Comparison of ENCODE assay signal across 8 cellular contexts in genomic region chr11:117180661-117181585, GRCh38. TPM values are rescaled to one million over a fixed set of nuclear protein-coding genes. Genes with fewer than 3 reads are reported as not detected.
DNase-seq lines count a peak whose midpoint lies in the region; ATAC-seq and TF ChIP-seq lines count a peak whose summit lies in the region.

No MANE protein-coding gene starts in this region.

- CTCF ChIA-PET in CD4-positive, alpha-beta memory T cell (lab: Charles Lee; ENCODE audit: partially characterized antibody) = interaction anchor here (0.6 to 5.1 kb wide), 12 partner anchors 8 to 82 kb away, joined by 3 to 48 read pairs (median 5); partner anchors contain the start of genes PAFAH1B2, PCSK7 and SIK3

- no peak overlapping the region for H2BK120ac ChIP-seq in H9 (ENCODE audit: low read depth, low read length, poor library complexity, severe bottlenecking)

- peaks cover 10 to 17% of the 10 kb centered on the region in 2 donors for H3K36me3 Mint-ChIP-seq in CD4-positive, alpha-beta memory T cell
- H3K36me3 Mint-ChIP-seq in H9 (ENCODE audit: insufficient read depth in 1 of 3, low read depth in 3 of 3) = peaks cover 0 to 22% (median 13%) of the 10 kb centered on the region in 3 experiments; a peak in 4 of 7 replicates
- H3K36me3 Mint-ChIP-seq in activated naive CD4-positive, alpha-beta T cell treated with anti-CD3 and anti-CD28 coated beads, Interleukin-2, amount 50 U/mL, for 24 hours = no peaks in the 10 kb centered on the region

- H3K23ac ChIP-seq in H9 (ENCODE audit: insufficient read length, low read depth, low read length) = no peak overlapping the region

- H3K18ac ChIP-seq in H9 (ENCODE audit: insufficient read length, low read depth, low read length) = peak overlapping the region; percentile 37

- H3K23me2 ChIP-seq in H9 (ENCODE audit: insufficient read length, low read depth, low read length, poor library complexity, severe bottlenecking) = peaks cover 14% of the 10 kb centered on the region

- no peaks in the 10 kb centered on the region for H3K9me3 ChIP-seq in CD4-positive, alpha-beta memory T cell (ENCODE audit: control insufficient read depth in 1 of 2, low read length in 2 of 2)
- no peaks in the 10 kb centered on the region for H3K9me3 ChIP-seq in H9 (ENCODE audit: control insufficient read depth, low read depth, low read length)
- no peaks in the 10 kb centered on the region for H3K9me3 ChIP-seq in RWPE2 (ENCODE audit: severe bottlenecking)
- H3K9me3 ChIP-seq in heart right ventricle = no peaks in the 10 kb centered on the region
- H3K9me3 ChIP-seq in aorta (ENCODE audit: control insufficient read depth, low read length) = no peaks in the 10 kb centered on the region

- no peak overlapping the region for H3K9ac ChIP-seq in H9 (ENCODE audit: extremely low read depth, insufficient read length, low read length)

- H2BK5ac ChIP-seq in H9 (ENCODE audit: insufficient read length, low read length) = no peak overlapping the region

- H4K91ac ChIP-seq in H9 (ENCODE audit: insufficient read length, low read depth, low read length) = no peak overlapping the region

- H3K4me1 ChIP-seq in CD4-positive, alpha-beta memory T cell (ENCODE audit: insufficient read depth, low read length) = peaks cover 30% of the 10 kb centered on the region
- H3K4me1 ChIP-seq in H9 (ENCODE audit: insufficient read depth, low read length) = peaks cover 6% of the 10 kb centered on the region; the same call in 1 of the 2 replicates
- peaks cover 5% of the 10 kb centered on the region for H3K4me1 ChIP-seq in RWPE2 (ENCODE audit: insufficient read depth, poor library complexity, severe bottlenecking)
- peaks cover 14 to 38% (median 31%) of the 10 kb centered on the region in 9 donors for H3K4me1 ChIP-seq in heart right ventricle
- peaks cover 0 to 3% of the 10 kb centered on the region in 2 donors for H3K4me1 ChIP-seq in aorta (ENCODE audit: control insufficient read depth in 1 of 2, insufficient read depth in 2 of 2, low read length in 2 of 2)

- H4K5ac ChIP-seq in H9 (ENCODE audit: insufficient read length, low read depth, low read length) = no peak overlapping the region

- no peaks in the 10 kb centered on the region for H3K27me3 Mint-ChIP-seq in CD4-positive, alpha-beta memory T cell
- H3K27me3 Mint-ChIP-seq in H9 (ENCODE audit: low read depth) = peaks cover 4% of the 10 kb centered on the region; the same call in 1 of the 2 replicates
- H3K27me3 Mint-ChIP-seq in activated naive CD4-positive, alpha-beta T cell treated with anti-CD3 and anti-CD28 coated beads, Interleukin-2, amount 50 U/mL, for 24 hours = no peaks in the 10 kb centered on the region

- no peaks in the 10 kb centered on the region for H3K9me3 Mint-ChIP-seq in CD4-positive, alpha-beta memory T cell
- no peaks in the 10 kb centered on the region for H3K9me3 Mint-ChIP-seq in H9
- H3K9me3 Mint-ChIP-seq in activated naive CD4-positive, alpha-beta T cell treated with anti-CD3 and anti-CD28 coated beads, Interleukin-2, amount 50 U/mL, for 24 hours = no peaks in the 10 kb centered on the region

- peaks cover 21 to 41% (median 35%) of the 10 kb centered on the region in 4 donors for H3K4me1 Mint-ChIP-seq in CD4-positive, alpha-beta memory T cell
- H3K4me1 Mint-ChIP-seq in H9 = peaks cover 21 to 28% of the 10 kb centered on the region in 2 experiments
- peaks cover 29% of the 10 kb centered on the region for H3K4me1 Mint-ChIP-seq in activated naive CD4-positive, alpha-beta T cell treated with anti-CD3 and anti-CD28 coated beads, Interleukin-2, amount 50 U/mL, for 24 hours

- no peaks in the 10 kb centered on the region for H3K79me2 ChIP-seq in H9 (ENCODE audit: insufficient read depth, low read length)

- TF ChIP-seq CTCF in H9 (conservative IDR thresholded peaks at IDR 0.05) = peak; percentile 95
- TF ChIP-seq CTCF in RWPE2 (IDR thresholded peaks at IDR 0.05; ENCODE audit: poor library complexity, severe bottlenecking) = peak; percentile 18
- TF ChIP-seq CTCF in heart right ventricle (IDR thresholded peaks at IDR 0.05) = peak in 8 of 9 donors; percentile 47 to 86 (median 66)

- peak overlapping the region; percentile 45 to 99 (median 86) for H3K4me3 Mint-ChIP-seq in CD4-positive, alpha-beta memory T cell
- peak overlapping the region; percentile 29 to 65 for H3K4me3 Mint-ChIP-seq in H9
- H3K4me3 Mint-ChIP-seq in activated naive CD4-positive, alpha-beta T cell treated with anti-CD3 and anti-CD28 coated beads, Interleukin-2, amount 50 U/mL, for 24 hours = peak overlapping the region; percentile 92

- intact Hi-C loops in CD4-positive, alpha-beta memory T cell (cut with micrococcal nuclease) = no loop called here
- intact Hi-C loops in heart right ventricle (cut with DNase I) = loop anchor here in 7 of 10 donors (2.0 to 5.0 kb wide), 4 partner anchors 34 to 46 kb away; no protein-coding TSS in a partner anchor
- intact Hi-C loops in posterior cingulate gyrus (cut with DNase I) = loop anchor here (2.0 kb wide), 1 partner anchor 48 kb away; no protein-coding TSS in a partner anchor
- intact Hi-C loops in aorta (cut with DNase I) = loop anchor here (2.0 to 5.0 kb wide), 2 partner anchors 46 to 48 kb away; no protein-coding TSS in a partner anchor

- no peak overlapping the region for H3K27ac ChIP-seq in CD4-positive, alpha-beta memory T cell (ENCODE audit: low read depth, low read length)
- no peak overlapping the region for H3K27ac ChIP-seq in H9 (ENCODE audit: insufficient read length, low read depth, low read length)
- no peak overlapping the region for H3K27ac ChIP-seq in RWPE2 (ENCODE audit: poor library complexity, severe bottlenecking)
- H3K27ac ChIP-seq in heart right ventricle = peak overlapping the region in 6 of 10 donors; percentile 96 to 98 (median 97)
- H3K27ac ChIP-seq in aorta (ENCODE audit: low read depth in 1 of 2, low read length in 2 of 2) = no peak overlapping the region

- H3K27ac Mint-ChIP-seq in CD4-positive, alpha-beta memory T cell = peak overlapping the region; percentile 73 to 96 (median 83)
- no peak overlapping the region for H3K27ac Mint-ChIP-seq in H9
- peak overlapping the region; percentile 46 for H3K27ac Mint-ChIP-seq in activated naive CD4-positive, alpha-beta T cell treated with anti-CD3 and anti-CD28 coated beads, Interleukin-2, amount 50 U/mL, for 24 hours

- H2AK5ac ChIP-seq in H9 (ENCODE audit: insufficient read length, low read length) = no peak overlapping the region

- POLR2A ChIA-PET in CD4-positive, alpha-beta memory T cell (lab: Charles Lee; ENCODE audit: partially characterized antibody) = interaction anchor here (1.2 to 4.8 kb wide), 8 partner anchors 9 to 327 kb away, joined by 3 to 75 read pairs (median 18); partner anchors contain the start of genes PAFAH1B2, PCSK7 and TAGLN

- H2AFZ ChIP-seq in H9 (ENCODE audit: low read length) = no peak overlapping the region

- H3K4me2 ChIP-seq in H9 (ENCODE audit: insufficient read depth, insufficient read length, low read length) = no peak overlapping the region

- H3K36me3 ChIP-seq in CD4-positive, alpha-beta memory T cell (ENCODE audit: insufficient read depth, low read length) = peaks cover 5% of the 10 kb centered on the region
- H3K36me3 ChIP-seq in RWPE2 (ENCODE audit: low read depth) (no peaks in the 10 kb centered on the region; the same call in 1 of the 2 replicates), heart right ventricle (peaks cover 0 to 44% (median 25%) of the 10 kb centered on the region in 9 donors), aorta (ENCODE audit: control insufficient read depth in 1 of 2, insufficient read depth in 2 of 2, low read length in 1 of 2) (no peaks in the 10 kb centered on the region)

- H3K4ac ChIP-seq in H9 (ENCODE audit: low read depth, low read length) = no peak overlapping the region

- H2BK12ac ChIP-seq in H9 (ENCODE audit: insufficient read length, low read depth, low read length) = no peak overlapping the region

- H4K20me1 ChIP-seq in H9 (ENCODE audit: control insufficient read depth, insufficient read depth, insufficient read length) = no peaks in the 10 kb centered on the region

- H2BK20ac ChIP-seq in H9 (ENCODE audit: low read depth, low read length, poor library complexity, severe bottlenecking) = no peak overlapping the region

- no peak overlapping the region for H3K14ac ChIP-seq in H9 (ENCODE audit: insufficient read depth, low read length)

- no peak overlapping the region for H4K8ac ChIP-seq in H9 (replicated peaks; ENCODE audit: insufficient read length, low read depth, low read length)

- H3T11ph ChIP-seq in H9 (ENCODE audit: low read length) = no peak overlapping the region

- no peaks in the 10 kb centered on the region for H3K79me1 ChIP-seq in H9 (ENCODE audit: insufficient read depth, low read depth, low read length, poor library complexity, severe bottlenecking)

- no peak overlapping the region for H2BK15ac ChIP-seq in H9 (ENCODE audit: low read depth, low read length)

- H3K56ac ChIP-seq in H9 (ENCODE audit: insufficient read length, low read depth, low read length) = no peak overlapping the region

- peak; percentile 54 to 68 (median 66) for DNase-seq in CD4-positive, alpha-beta memory T cell
- DNase-seq in H9 (peak; percentile 95), RWPE2 (ENCODE audit: low spot score) (peak; percentile 38), heart right ventricle (peak; percentile 59 to 73), posterior cingulate gyrus (peak; percentile 56 to 97 (median 76)), aorta (peak; percentile 87 to 91)

- no CpG with 5 or more reads among the region's 22 CpGs for WGBS in H9 (ENCODE audit: extremely low coverage, insufficient read length, low lambda C conversion rate)
- 49 to 51% methylated on average over 22 of the region's 22 CpGs for WGBS in heart right ventricle, 2 donors
- WGBS in aorta, 2 donors = 41 to 42% methylated on average over 22 of the region's 22 CpGs

- ATAC-seq in RWPE2 (ENCODE audit: low read depth) = no peak
- peak in 5 of 8 donors; percentile 7 to 19 (median 14) for ATAC-seq in heart right ventricle
- peak; percentile 48 for ATAC-seq in aorta (ENCODE audit: low FRiP score)
- ATAC-seq in GM19452 (IDR thresholded peaks at IDR 0.05; ENCODE audit: unreplicated experiment) = no peak

- no peak overlapping the region for H3K4me3 ChIP-seq in CD4-positive, alpha-beta memory T cell (ENCODE audit: low read length in 2 of 2)
- H3K4me3 ChIP-seq in RWPE2 (ENCODE audit: severe bottlenecking) = no peak overlapping the region
- peak overlapping the region in 4 of 10 donors; percentile 82 to 100 (median 89) for H3K4me3 ChIP-seq in heart right ventricle
- H3K4me3 ChIP-seq in aorta (ENCODE audit: low read length in 2 of 2) = no peak overlapping the region

- no peaks in the 10 kb centered on the region for H3K27me3 ChIP-seq in CD4-positive, alpha-beta memory T cell (ENCODE audit: insufficient read depth, low read length)
- H3K27me3 ChIP-seq in H9 (ENCODE audit: insufficient read depth, low read length) = no peaks in the 10 kb centered on the region
- no peaks in the 10 kb centered on the region for H3K27me3 ChIP-seq in RWPE2 (ENCODE audit: insufficient read depth, poor library complexity, severe bottlenecking)
- no peaks in the 10 kb centered on the region for H3K27me3 ChIP-seq in heart right ventricle
- H3K27me3 ChIP-seq in aorta (ENCODE audit: control insufficient read depth in 1 of 2, insufficient read depth in 2 of 2, low read length in 1 of 2) = no peaks in the 10 kb centered on the region

RNA-seq across cellular contexts. Expression of gene SIDT2, which starts 2.4 kb away (rescaled TPM):
- 10 to 100 TPM; 60.2 to 67.3 TPM for total RNA-seq in CD4-positive, alpha-beta memory T cell
- 1 to 10 TPM; 2.1 to 4.1 TPM for polyA plus RNA-seq in CD4-positive, alpha-beta memory T cell
- total RNA-seq in H9 (2021) (18.3 and 20.9 TPM in 2 replicates), heart right ventricle (10 to 100 TPM; 16.2 to 33.6 (median 22.0) TPM), aorta (10 to 100 TPM; 51.2 to 81.3 TPM)
- polyA plus RNA-seq in heart right ventricle (10 to 100 TPM; 13.0 to 28.1 TPM), aorta (10 to 100 TPM; 10.4 to 62.9 TPM)

RNA-seq across cellular contexts. Expression of gene TAGLN, which starts 18.2 kb away (rescaled TPM):
- 10 to 100 TPM; 17.7 to 19.7 TPM for total RNA-seq in CD4-positive, alpha-beta memory T cell
- polyA plus RNA-seq in CD4-positive, alpha-beta memory T cell = under 1 TPM; 0.15 to 0.36 TPM
- 176 and 188 TPM in 2 replicates for total RNA-seq in H9 (2021)
- 100 to 1,000 TPM in 5 of 10 donors, 10 to 100 TPM in 5; 71.7 to 215 (median 99.9) TPM for total RNA-seq in heart right ventricle
- polyA plus RNA-seq in heart right ventricle = 100 to 1,000 TPM; 319 to 883 TPM
- over 10,000 TPM in 1 of 2 donors, 1,000 to 10,000 TPM in 1; 4,857 to 10,188 TPM for total RNA-seq in aorta
- over 10,000 TPM; 12,625 to 13,815 TPM for polyA plus RNA-seq in aorta

RNA-seq across cellular contexts. Expression of gene PAFAH1B2, which starts 36.8 kb away (rescaled TPM):
- total RNA-seq in CD4-positive, alpha-beta memory T cell = 10 to 100 TPM; 61.6 to 64.2 TPM
- 10 to 100 TPM; 16.4 to 23.7 TPM for polyA plus RNA-seq in CD4-positive, alpha-beta memory T cell
- 158 and 161 TPM in 2 replicates for total RNA-seq in H9 (2021)
- 10 to 100 TPM; 48.8 to 71.5 (median 64.2) TPM for total RNA-seq in heart right ventricle
- 10 to 100 TPM; 18.7 to 21.6 TPM for polyA plus RNA-seq in heart right ventricle
- 10 to 100 TPM; 69.9 to 73.5 TPM for total RNA-seq in aorta
- 10 to 100 TPM; 18.2 to 20.5 TPM for polyA plus RNA-seq in aorta

RNA-seq across cellular contexts. Expression of gene PCSK7, which starts 51.0 kb away (rescaled TPM):
- 100 to 1,000 TPM; 300 to 325 TPM for total RNA-seq in CD4-positive, alpha-beta memory T cell
- 10 to 100 TPM; 33.3 to 84.2 TPM for polyA plus RNA-seq in CD4-positive, alpha-beta memory T cell
- 50.7 and 53.9 TPM in 2 replicates for total RNA-seq in H9 (2021)
- total RNA-seq in heart right ventricle = 10 to 100 TPM; 20.5 to 33.6 (median 26.2) TPM
- 10 to 100 TPM; 29.8 to 47.0 TPM for polyA plus RNA-seq in heart right ventricle
- total RNA-seq in aorta = 10 to 100 TPM; 52.8 to 71.5 TPM
- 10 to 100 TPM; 23.5 to 57.0 TPM for polyA plus RNA-seq in aorta

RNA-seq across cellular contexts. Expression of gene RNF214, which starts 51.5 kb away (rescaled TPM):
- 10 to 100 TPM; 41.8 to 50.1 TPM for total RNA-seq in CD4-positive, alpha-beta memory T cell
- polyA plus RNA-seq in CD4-positive, alpha-beta memory T cell = 10 to 100 TPM; 20.7 to 45.0 TPM
- 25.4 and 26.0 TPM in 2 replicates for total RNA-seq in H9 (2021)
- 10 to 100 TPM; 20.3 to 33.5 (median 27.6) TPM for total RNA-seq in heart right ventricle
- 1 to 10 TPM; 7.3 to 7.7 TPM for polyA plus RNA-seq in heart right ventricle
- 10 to 100 TPM; 27.2 to 32.7 TPM for total RNA-seq in aorta
- 10 to 100 TPM; 10.9 to 16.7 TPM for polyA plus RNA-seq in aorta

Comparison
In these comparisons a context has a peak if more than half of its experiments do, and no peak if none do; other contexts are left out.
1. DNase-seq: peak in every context shown above with its lines; median percentile 95 in H9; 89 in aorta; 76 in posterior cingulate gyrus; 66 in CD4-positive, alpha-beta memory T cell; 66 in heart right ventricle; 38 in RWPE2.
2. H3K27ac ChIP-seq: peak in heart right ventricle (6 of 10); none in CD4-positive, alpha-beta memory T cell (single experiment), H9 (single experiment), RWPE2 (single experiment) and aorta (0 of 2).
3. H3K27ac Mint-ChIP-seq: peak in CD4-positive, alpha-beta memory T cell (7 of 7) and activated naive CD4-positive, alpha-beta T cell treated with anti-CD3 and anti-CD28 coated beads, Interleukin-2, amount 50 U/mL, for 24 hours (single experiment); none in H9 (0 of 3).
4. CTCF ChIP-seq: peak in every context shown above with its lines; median percentile 95 in H9; 66 in heart right ventricle; 18 in RWPE2.
5. ATAC-seq: peak in heart right ventricle (5 of 8) and aorta (single experiment); none in RWPE2 (single experiment) and GM19452 (single experiment).
6. RNA of gene TAGLN, which starts 18.2 kb away (total RNA-seq): 4,857 to 10,188 TPM in aorta; 176 to 188 TPM in H9, 71.7 to 215 TPM in heart right ventricle and 17.7 to 19.7 TPM in CD4-positive, alpha-beta memory T cell; every median in the first group is over 10 times any median in the second.
7. Peak in every context shown above with its lines, with median percentiles within 50 percentile points of each other: H3K4me3 Mint-ChIP-seq.